ENCODE assay signal across 8 cellular contexts in genomic region chr16:3112058-3112880, GRCh38. TPM values are rescaled to one million over a fixed set of nuclear protein-coding genes. Genes with fewer than 3 reads are reported as not detected.
A peak's percentile ranks its signal among the peaks of the same experiment; 100 is the strongest.
DNase-seq lines count a peak whose midpoint lies in the region; ATAC-seq and TF ChIP-seq lines count a peak whose summit lies in the region.

ZNF205 (plus strand) TSS chr16:3112586; CDS start chr16:3113431, 845 bp downstream.

- CTCF ChIA-PET in activated CD8-positive, alpha-beta T cell treated with anti-CD3 and anti-CD28 coated beads, Interleukin-2, amount 10 ng/mL, durations not matched to agents 7 days and 5 days (lab: Charles Lee): interaction anchor here (0.6 to 2.2 kb wide), 7 partner anchors 10 to 80 kb away, joined by 3 to 8 read pairs (median 3); no protein-coding TSS in a partner anchor

- H3K4me3 Mint-ChIP-seq in IgD-negative memory B cell (peak within 1 kb of the TSS in 3 of 4 donors; percentile 9 to 63 (median 31)), nephron progenitor cell (peak within 1 kb of the TSS; percentile 94)
- H3K4me3 Mint-ChIP-seq in activated CD8-positive, alpha-beta T cell treated with anti-CD3 and anti-CD28 coated beads, Interleukin-2, amount 10 ng/mL, durations not matched to agents 7 days and 5 days: no peak within 1 kb of the TSS

- peak; percentile 67 for DNase-seq in fibroblast of peridontal ligament (ENCODE audit: extremely low read depth)
- peak; percentile 81 for DNase-seq in nephron progenitor cell
- no peak for DNase-seq in activated CD8-positive, alpha-beta T cell treated with anti-CD3 and anti-CD28 coated beads, Interleukin-2, amount 10 ng/mL, durations not matched to agents 7 days and 5 days
- DNase-seq in activated gamma-delta T cell (lab: John Stamatoyannopoulos, UW): no peak

- POLR2A ChIA-PET in activated CD8-positive, alpha-beta T cell treated with anti-CD3 and anti-CD28 coated beads, Interleukin-2, amount 10 ng/mL, durations not matched to agents 7 days and 5 days (lab: Charles Lee): no interaction called here

- H3K36me3 Mint-ChIP-seq in IgD-negative memory B cell (peaks cover 2% of the 10 kb centered on the region), nephron progenitor cell (ENCODE audit: low read depth) (peaks cover 21% of the 10 kb centered on the region)
- no peaks in the 10 kb centered on the region for H3K36me3 Mint-ChIP-seq in activated CD8-positive, alpha-beta T cell treated with anti-CD3 and anti-CD28 coated beads, Interleukin-2, amount 10 ng/mL, durations not matched to agents 7 days and 5 days (ENCODE audit: low read depth)

- ATAC-seq in SK-N-SH treated with all-trans-retinoic acid at 6 μM for 48 hours (peak; percentile 98), GM18520 (IDR thresholded peaks at IDR 0.05; ENCODE audit: unreplicated experiment) (no peak)
- no peak for ATAC-seq in activated CD8-positive, alpha-beta T cell treated with anti-CD3 and anti-CD28 coated beads, Interleukin-2, amount 10 ng/mL, durations not matched to agents 7 days and 5 days

- H3K27me3 Mint-ChIP-seq in IgD-negative memory B cell: peaks cover 8% of the 10 kb centered on the region
- peaks cover 3% of the 10 kb centered on the region for H3K27me3 Mint-ChIP-seq in nephron progenitor cell (ENCODE audit: low read depth, poor library complexity)
- H3K27me3 Mint-ChIP-seq in activated CD8-positive, alpha-beta T cell treated with anti-CD3 and anti-CD28 coated beads, Interleukin-2, amount 10 ng/mL, durations not matched to agents 7 days and 5 days (ENCODE audit: low read depth): peaks cover 20% of the 10 kb centered on the region

- H3K27ac Mint-ChIP-seq in IgD-negative memory B cell: no peak within 1 kb of the TSS
- peak within 1 kb of the TSS; percentile 71 for H3K27ac Mint-ChIP-seq in nephron progenitor cell
- no peak within 1 kb of the TSS for H3K27ac Mint-ChIP-seq in activated CD8-positive, alpha-beta T cell treated with anti-CD3 and anti-CD28 coated beads, Interleukin-2, amount 10 ng/mL, durations not matched to agents 7 days and 5 days

- peak within 1 kb of the TSS; percentile 80 for H3K27ac ChIP-seq in C4-2B

- H3K9me3 Mint-ChIP-seq in IgD-negative memory B cell: no peaks in the 10 kb centered on the region
- H3K9me3 Mint-ChIP-seq in nephron progenitor cell: no peaks in the 10 kb centered on the region
- H3K9me3 Mint-ChIP-seq in activated CD8-positive, alpha-beta T cell treated with anti-CD3 and anti-CD28 coated beads, Interleukin-2, amount 10 ng/mL, durations not matched to agents 7 days and 5 days (ENCODE audit: insufficient read depth): no peaks in the 10 kb centered on the region

- TF ChIP-seq CTCF in C4-2B (conservative IDR thresholded peaks at IDR 0.05) (no peak), nephron progenitor cell (IDR thresholded peaks at IDR 0.05) (no peak)

- H3K4me1 Mint-ChIP-seq in IgD-negative memory B cell: peaks cover 1 to 2% (median 2%) of the 10 kb centered on the region in 3 donors
- peaks cover 36% of the 10 kb centered on the region for H3K4me1 Mint-ChIP-seq in nephron progenitor cell
- H3K4me1 Mint-ChIP-seq in activated CD8-positive, alpha-beta T cell treated with anti-CD3 and anti-CD28 coated beads, Interleukin-2, amount 10 ng/mL, durations not matched to agents 7 days and 5 days (ENCODE audit: low read depth): peaks cover 8% of the 10 kb centered on the region

TF ChIP-seq in SK-N-SH treated with all-trans-retinoic acid at 6 μM for 48 hours, 23 proteins besides CTCF, POLR2A, EP300 and RAD21:
- TF ChIP-seq PATZ1 (CRISPR knock-in tag; IDR thresholded peaks at IDR 0.05; ENCODE audit: borderline replicate concordance) (peak; percentile 70; the same call in 1 of the 2 replicates), ZFP30 (CRISPR knock-in tag; IDR thresholded peaks at IDR 0.05) (no peak), CREB5 (CRISPR knock-in tag; IDR thresholded peaks at IDR 0.05; ENCODE audit: low read depth) (no peak), TSHZ2 (CRISPR knock-in tag; IDR thresholded peaks at IDR 0.05) (peak; percentile 18; the same call in 1 of the 2 replicates)
- TF ChIP-seq, protein P1, sequence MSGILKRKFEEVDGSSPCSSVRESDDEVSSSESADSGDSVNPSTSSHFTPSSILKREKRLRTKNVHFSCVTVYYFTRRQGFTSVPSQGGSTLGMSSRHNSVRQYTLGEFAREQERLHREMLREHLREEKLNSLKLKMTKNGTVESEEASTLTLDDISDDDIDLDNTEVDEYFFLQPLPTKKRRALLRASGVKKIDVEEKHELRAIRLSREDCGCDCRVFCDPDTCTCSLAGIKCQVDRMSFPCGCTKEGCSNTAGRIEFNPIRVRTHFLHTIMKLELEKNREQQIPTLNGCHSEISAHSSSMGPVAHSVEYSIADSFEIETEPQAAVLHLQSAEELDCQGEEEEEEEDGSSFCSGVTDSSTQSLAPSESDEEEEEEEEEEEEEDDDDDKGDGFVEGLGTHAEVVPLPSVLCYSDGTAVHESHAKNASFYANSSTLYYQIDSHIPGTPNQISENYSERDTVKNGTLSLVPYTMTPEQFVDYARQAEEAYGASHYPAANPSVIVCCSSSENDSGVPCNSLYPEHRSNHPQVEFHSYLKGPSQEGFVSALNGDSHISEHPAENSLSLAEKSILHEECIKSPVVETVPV (CRISPR knock-in tag; IDR thresholded peaks at IDR 0.05): no peak
TF ChIP-seq in SK-N-SH treated with all-trans-retinoic acid at 6 μM for 48 hours: peak in this region for 2.

RNA-seq across cellular contexts. Expression of gene ZNF205, which starts in this region (rescaled TPM):
- not detected for polyA plus RNA-seq in IgD-negative memory B cell
- total RNA-seq in activated CD8-positive, alpha-beta T cell treated with anti-CD3 and anti-CD28 coated beads, Interleukin-2, amount 10 ng/mL, durations not matched to agents 7 days and 5 days: not detected

Comparison
In these comparisons a context has a peak if more than half of its experiments do, and no peak if none do; other contexts are left out.
1. DNase-seq: peak in fibroblast of peridontal ligament (single experiment) and nephron progenitor cell (single experiment); none in activated CD8-positive, alpha-beta T cell treated with anti-CD3 and anti-CD28 coated beads, Interleukin-2, amount 10 ng/mL, durations not matched to agents 7 days and 5 days (single experiment) and activated gamma-delta T cell (single experiment).